ENCODE assay signal across 7 cellular contexts in genomic region chr7:5634107-5634950, GRCh38. TPM values are rescaled to one million over a fixed set of nuclear protein-coding genes. Genes with fewer than 3 reads are reported as not detected.
A peak's percentile ranks its signal among the peaks of the same experiment; 100 is the strongest.
DNase-seq lines count a peak whose midpoint lies in the region; ATAC-seq and TF ChIP-seq lines count a peak whose summit lies in the region.

No MANE protein-coding gene starts in this region.

- H3K27ac ChIP-seq in KOPT-K1 (ENCODE audit: low read depth, low read length, poor library complexity, severe bottlenecking) (peak overlapping the region; percentile 38), thymus (ENCODE audit: low read depth) (peak overlapping the region; percentile 42)

- peak; percentile 53 to 81 for DNase-seq in cardiac fibroblast (ENCODE audit: low read depth in 2 of 2)
- DNase-seq in left lobe of liver (ENCODE audit: low spot score), result no peak
- DNase-seq in NCI-H1436 (lab: John Stamatoyannopoulos, UW), result no peak
- no peak for DNase-seq in activated CD4-positive, CD25-positive, alpha-beta regulatory T cell (lab: John Stamatoyannopoulos, UW)

- 44% methylated on average over 12 of the region's 12 CpGs for WGBS in thymus

- H3K9me3 ChIP-seq in KOPT-K1 (ENCODE audit: insufficient read depth, low read length, poor library complexity, severe bottlenecking) (no peaks in the 10 kb centered on the region), thymus (ENCODE audit: control insufficient read depth) (no peaks in the 10 kb centered on the region)

- no peak for TF ChIP-seq CTCF in cardiac fibroblast (IDR thresholded peaks at IDR 0.05; ENCODE audit: low read depth, low read length)

- H3K27me3 ChIP-seq in thymus (ENCODE audit: control insufficient read depth, insufficient read depth), result no peaks in the 10 kb centered on the region

- H3K36me3 ChIP-seq in KOPT-K1 (ENCODE audit: insufficient read depth, low read length) (peaks cover 87% of the 10 kb centered on the region), thymus (ENCODE audit: control insufficient read depth, insufficient read depth) (peaks cover 21% of the 10 kb centered on the region)

- H3K4me3 ChIP-seq in cardiac fibroblast (replicated peaks in 1 of 2; ENCODE audit: low read depth in 2 of 2, low read length in 2 of 2) (no peak overlapping the region), thymus (ENCODE audit: low read length) (no peak overlapping the region)

- ATAC-seq in left lobe of liver (peak; percentile 58), HG02763 (IDR thresholded peaks at IDR 0.05; ENCODE audit: unreplicated experiment) (no peak)

- H3K4me1 ChIP-seq in thymus (ENCODE audit: control insufficient read depth, insufficient read depth, low read length), result peaks cover 17% of the 10 kb centered on the region

RNA-seq across cellular contexts. Expression of gene FSCN1, which starts 41.7 kb away (rescaled TPM):
- 13.9 TPM for total RNA-seq in left lobe of liver
- polyA plus RNA-seq in thymus, result 27.2 TPM

Comparison
In these comparisons a context has a peak if more than half of its experiments do, and no peak if none do; other contexts are left out.
1. DNase-seq: peak in cardiac fibroblast (2 of 2); none in left lobe of liver (single experiment), NCI-H1436 (single experiment) and activated CD4-positive, CD25-positive, alpha-beta regulatory T cell (0 of 4).